In the genomic region with DNA sequence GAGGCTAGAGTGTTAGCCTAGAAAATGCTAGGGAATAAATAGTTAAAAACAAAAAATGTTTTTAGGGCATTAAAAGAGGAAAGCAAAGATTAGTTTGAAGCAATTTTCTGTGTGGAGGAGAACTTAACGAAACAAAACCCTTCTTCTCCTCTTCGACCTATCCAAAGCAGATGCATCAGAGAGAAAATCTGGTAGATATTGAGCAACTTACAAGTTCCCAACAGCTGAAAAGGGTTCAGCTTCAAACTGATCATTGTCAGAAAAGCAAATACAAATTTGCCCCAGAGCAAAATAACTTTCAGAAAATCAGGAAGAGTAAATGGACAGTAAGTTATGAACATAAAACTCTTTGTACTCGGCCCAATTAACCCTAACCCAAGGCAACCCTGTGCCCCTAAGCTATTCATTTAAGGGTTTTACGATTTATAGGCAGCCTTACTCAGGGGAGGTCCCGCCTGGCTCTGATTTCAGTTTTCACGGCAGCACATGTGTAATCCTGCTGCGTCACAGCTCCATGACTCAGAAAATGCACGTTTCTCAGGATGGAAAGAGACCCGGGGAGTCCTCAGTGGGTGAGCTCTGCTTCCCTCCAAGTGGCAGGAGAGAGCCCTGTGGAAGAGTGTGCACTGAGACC, we compare ENCODE assay signal across 13 cellular contexts.
DNase-seq lines count a peak whose midpoint lies in the region; ATAC-seq and TF ChIP-seq lines count a peak whose summit lies in the region.
"Had no signal": no experiment of that assay in that cellular context is flagged by ENCODE, and none has a peak within 500 bp of the region (broad histone marks: within the 10 kb centered on the region; RNA-seq: fewer than 3 reads in every experiment).

No MANE protein-coding gene starts in this region.

- no peaks in the 10 kb centered on the region for H3K9me3 Mint-ChIP-seq in activated T-cell treated with anti-CD3 and anti-CD28 coated beads, Interleukin-2, amount 50 U/mL, for 4 hours

- H3K4me3 ChIP-seq in A673 (ENCODE audit: low read depth, low read length, poor library complexity, severe bottlenecking) = no peak overlapping the region
- H3K4me3 ChIP-seq: adrenal gland; BLaER1 treated with 17β-estradiol and CSF1 and Interleukin-3, amounts not matched to agents 10 nM and 100 nM; heart left ventricle had no signal

- H3K4me1 ChIP-seq in A673 (ENCODE audit: insufficient read depth, low read length, poor library complexity, severe bottlenecking) = peaks cover 17% of the 10 kb centered on the region
- H3K4me1 ChIP-seq: adrenal gland, heart left ventricle had no signal

- TSS peak; percentile 99 for BruUV-seq in A673 (replicated peaks; lab: Mats Ljungman, UMichigan)

- DNase-seq in A673 (ENCODE audit: low spot score) = peak; percentile 91
- DNase-seq in HEK293T (ENCODE audit: extremely low spot score) = peak; percentile 53
- DNase-seq in astrocyte of the hippocampus (ENCODE audit: low read depth, low spot score) = peak; percentile 88
- DNase-seq in iris pigment epithelial cell (ENCODE audit: low read depth) = peak; percentile 94
- DNase-seq in activated T-cell treated with anti-CD3 and anti-CD28 coated beads, Interleukin-2, amount 50 U/mL, for 48 hours = no peak
- no peak for DNase-seq in RPMI8226
- DNase-seq in stimulated activated naive CD4-positive, alpha-beta T cell treated with Interleukin-2 at 50 U/mL for 16 hours (lab: John Stamatoyannopoulos, UW) = no peak
- DNase-seq in activated T-cell treated with anti-CD3 and anti-CD28 coated beads, Interleukin-2, amount 50 U/mL, for 4 hours = no peak
- DNase-seq: heart left ventricle, NCI-H1092 treated with DMSO at 0.1 percent for 48 hours had no signal

- H3K27me3 ChIP-seq in A673 (replicated peaks; ENCODE audit: insufficient read depth, low read depth, low read length, poor library complexity) = no peaks in the 10 kb centered on the region
- H3K27me3 ChIP-seq: adrenal gland; BLaER1 treated with 17β-estradiol and CSF1 and Interleukin-3, amounts not matched to agents 10 nM and 100 nM; heart left ventricle had no signal

- no peak overlapping the region for H3K4me3 Mint-ChIP-seq in activated T-cell treated with anti-CD3 and anti-CD28 coated beads, Interleukin-2, amount 50 U/mL, for 4 hours
- H3K4me3 Mint-ChIP-seq: stimulated activated naive CD8-positive, alpha-beta T cell treated with anti-CD3 and anti-CD28 coated beads, Interleukin-15, Interleukin-2, amounts not matched to agents 100 ng/mL and 50 ng/mL, for 24 hours had no signal

- POLR2A ChIA-PET in A673 (lab: Charles Lee; ENCODE audit: low non-redundant PET) (no interaction called here), HEK293T (lab: Yijun Ruan, JAX) (interaction anchor here (1.1 to 2.5 kb wide), 2 partner anchors 12 to 405 kb away, joined by 6 to 10 read pairs; no protein-coding TSS in a partner anchor)

- no peak for ATAC-seq in activated T-cell treated with anti-CD3 and anti-CD28 coated beads, Interleukin-2, amount 50 U/mL, for 4 hours
- ATAC-seq: heart left ventricle had no signal

- H3K36me3 Mint-ChIP-seq in activated T-cell treated with anti-CD3 and anti-CD28 coated beads, Interleukin-2, amount 50 U/mL, for 4 hours (ENCODE audit: insufficient read depth) = no peaks in the 10 kb centered on the region

- CTCF ChIA-PET in A673 (lab: Charles Lee) (interaction anchor here (1.0 kb wide), 1 partner anchor 13 kb away, joined by 4 read pairs; no protein-coding TSS in a partner anchor), HEK293T (lab: Yijun Ruan, JAX) (interaction anchor here (0.5 kb wide), 1 partner anchor 207 kb away, joined by 3 read pairs; no protein-coding TSS in a partner anchor)

- peak overlapping the region; percentile 62 for H3K27ac ChIP-seq in A673 (ENCODE audit: low read depth, low read length, poor library complexity, severe bottlenecking)
- H3K27ac ChIP-seq: adrenal gland; BLaER1 treated with 17β-estradiol and CSF1 and Interleukin-3, amounts not matched to agents 10 nM and 100 nM; heart left ventricle had no signal

- no peaks in the 10 kb centered on the region for H3K27me3 Mint-ChIP-seq in activated T-cell treated with anti-CD3 and anti-CD28 coated beads, Interleukin-2, amount 50 U/mL, for 4 hours (ENCODE audit: low read depth)
- H3K27me3 Mint-ChIP-seq: stimulated activated naive CD8-positive, alpha-beta T cell treated with anti-CD3 and anti-CD28 coated beads, Interleukin-15, Interleukin-2, amounts not matched to agents 100 ng/mL and 50 ng/mL, for 24 hours had no signal

- no peaks in the 10 kb centered on the region for H3K36me3 ChIP-seq in A673 (ENCODE audit: insufficient read depth, low read length, poor library complexity, severe bottlenecking)
- H3K36me3 ChIP-seq: adrenal gland; BLaER1 treated with 17β-estradiol and CSF1 and Interleukin-3, amounts not matched to agents 10 nM and 100 nM; heart left ventricle had no signal

- 0 out of 2 replicates have a peak, but pooled peaks have one; percentile 17 for TF ChIP-seq CTCF in A673 (conservative IDR thresholded peaks at IDR 0.05; ENCODE audit: low read depth, low read length)

- no peaks in the 10 kb centered on the region for H3K4me1 Mint-ChIP-seq in activated T-cell treated with anti-CD3 and anti-CD28 coated beads, Interleukin-2, amount 50 U/mL, for 4 hours (ENCODE audit: low read depth)

- H3K9me3 ChIP-seq in A673 (ENCODE audit: low read depth, low read length, poor library complexity, severe bottlenecking) = no peaks in the 10 kb centered on the region
- H3K9me3 ChIP-seq: adrenal gland; BLaER1 treated with 17β-estradiol and CSF1 and Interleukin-3, amounts not matched to agents 10 nM and 100 nM; heart left ventricle had no signal

- intact Hi-C loops in A673 (cut with micrococcal nuclease; ENCODE audit: unreplicated experiment) = loop anchor here (10.0 kb wide), 1 partner anchor 412 kb away; no protein-coding TSS in a partner anchor

TF ChIP-seq in HEK293T, 16 proteins besides CTCF, POLR2A, EP300 and RAD21:
- TF ChIP-seq SP1 (IDR thresholded peaks at IDR 0.05) (no peak), FOXA1 (IDR thresholded peaks at IDR 0.05) (no peak), FOXK2 (IDR thresholded peaks at IDR 0.05) (no peak), ARNT (IDR thresholded peaks at IDR 0.05) (peak; percentile 97), L3MBTL2 (conservative IDR thresholded peaks at IDR 0.05) (peak; percentile 35; the same call in 1 of the 2 replicates)
- TF ChIP-seq, protein P1, sequence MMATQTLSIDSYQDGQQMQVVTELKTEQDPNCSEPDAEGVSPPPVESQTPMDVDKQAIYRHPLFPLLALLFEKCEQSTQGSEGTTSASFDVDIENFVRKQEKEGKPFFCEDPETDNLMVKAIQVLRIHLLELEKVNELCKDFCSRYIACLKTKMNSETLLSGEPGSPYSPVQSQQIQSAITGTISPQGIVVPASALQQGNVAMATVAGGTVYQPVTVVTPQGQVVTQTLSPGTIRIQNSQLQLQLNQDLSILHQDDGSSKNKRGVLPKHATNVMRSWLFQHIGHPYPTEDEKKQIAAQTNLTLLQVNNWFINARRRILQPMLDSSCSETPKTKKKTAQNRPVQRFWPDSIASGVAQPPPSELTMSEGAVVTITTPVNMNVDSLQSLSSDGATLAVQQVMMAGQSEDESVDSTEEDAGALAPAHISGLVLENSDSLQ (IDR thresholded peaks at IDR 0.05) = no peak; the same call in 1 of the 2 replicates
TF ChIP-seq in HEK293T: peak in this region for 2.

Comparison
In these comparisons a context has a peak if more than half of its experiments do, and no peak if none do; other contexts are left out.
1. DNase-seq: peak in A673 (single experiment), HEK293T (single experiment), astrocyte of the hippocampus (single experiment) and iris pigment epithelial cell (single experiment); none in activated T-cell treated with anti-CD3 and anti-CD28 coated beads, Interleukin-2, amount 50 U/mL, for 48 hours (0 of 2), RPMI8226 (single experiment), stimulated activated naive CD4-positive, alpha-beta T cell treated with Interleukin-2 at 50 U/mL for 16 hours (single experiment) and activated T-cell treated with anti-CD3 and anti-CD28 coated beads, Interleukin-2, amount 50 U/mL, for 4 hours (single experiment).